Comparison of ENCODE assay signal across 20 cellular contexts in the genomic region with DNA sequence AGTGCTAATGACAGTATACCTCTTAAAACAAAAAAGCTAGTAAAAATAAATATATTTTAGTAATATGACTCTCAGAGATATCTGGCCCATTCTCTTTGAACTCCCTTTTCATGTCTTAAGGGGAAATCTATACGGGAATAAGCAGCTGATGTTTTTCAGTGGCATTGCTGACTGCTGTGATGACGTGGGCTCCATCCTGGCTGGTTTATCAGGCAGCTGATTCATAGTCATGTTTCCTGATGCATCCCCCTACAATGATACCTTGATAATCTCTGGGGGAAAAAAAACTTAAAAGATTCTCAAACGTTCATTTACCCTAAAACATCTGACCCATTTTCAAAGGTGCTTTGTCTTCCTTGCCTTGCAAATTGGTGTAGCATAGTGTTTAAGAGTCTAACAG. TPM values are rescaled to one million over a fixed set of nuclear protein-coding genes. Genes with fewer than 3 reads are reported as not detected.
DNase-seq lines count a peak whose midpoint lies in the region; ATAC-seq and TF ChIP-seq lines count a peak whose summit lies in the region.
"Had no signal": no experiment of that assay in that cellular context is flagged by ENCODE, and none has a peak within 500 bp of the region (broad histone marks: within the 10 kb centered on the region; RNA-seq: fewer than 3 reads in every experiment).

No MANE protein-coding gene starts in this region.

- H3K79me2 ChIP-seq in parathyroid adenoma = no peaks in the 10 kb centered on the region

- peaks cover 0 to 8% (median 0%) of the 10 kb centered on the region in 11 experiments; a peak in 1 of 22 replicates for H4K20me1 ChIP-seq in BLaER1 treated with 17β-estradiol and CSF1 and Interleukin-3, amounts not matched to agents 10 nM and 100 nM

- no peak overlapping the region for H3K4me3 Mint-ChIP-seq in activated T-helper 2 cell treated with anti-CD3 and anti-CD28 coated beads, Interferon-gamma antibody, Interleukin-2, Interleukin-4, amounts not matched to agents 10 μg/mL and 5 μg/mL and 100 μg/mL, durations not matched to agents 14 hours and 24 hours and 36 hours (ENCODE audit: low read depth)
- no peak overlapping the region for H3K4me3 Mint-ChIP-seq in T-helper 2 cell treated with Interferon-gamma antibody and Interleukin-4, amounts not matched to agents 5 μg/mL and 100 μg/mL, for 36 hours
- H3K4me3 Mint-ChIP-seq: H9 had no signal

- no peaks in the 10 kb centered on the region for H3K36me3 ChIP-seq in BLaER1 treated with 17β-estradiol and CSF1 and Interleukin-3, amounts not matched to agents 10 nM and 100 nM
- H3K36me3 ChIP-seq in KOPT-K1 (ENCODE audit: insufficient read depth, low read length) = no peaks in the 10 kb centered on the region
- H3K36me3 ChIP-seq in parathyroid adenoma (ENCODE audit: control insufficient read depth, insufficient read depth, low read length) = no peaks in the 10 kb centered on the region
- H3K36me3 ChIP-seq: ascending aorta, left lung, right atrium auricular region had no signal

- CTCF ChIA-PET in GM10248 (lab: Yijun Ruan, JAX) = interaction anchor here (5.4 kb wide), 1 partner anchor 28 kb away, joined by 35 read pairs; no protein-coding TSS in a partner anchor

- H3K4me3 ChIP-seq in BLaER1 treated with 17β-estradiol and CSF1 and Interleukin-3, amounts not matched to agents 10 nM and 100 nM = no peak overlapping the region
- H3K4me3 ChIP-seq in choroid plexus epithelial cell (ENCODE audit: low read depth, low read length) (no peak overlapping the region), parathyroid adenoma (ENCODE audit: low read depth, low read length) (no peak overlapping the region)
- H3K4me3 ChIP-seq: ascending aorta, left lung, mucosa of descending colon, right atrium auricular region had no signal

- DNase-seq in choroid plexus epithelial cell (ENCODE audit: low read depth) = peak; percentile 95
- no peak for DNase-seq in GM10248 (ENCODE audit: extremely low spot score)
- no peak for DNase-seq in activated T-helper 2 cell treated with anti-CD3 and anti-CD28 coated beads, Interferon-gamma antibody, Interleukin-2, Interleukin-4, amounts not matched to agents 10 μg/mL and 5 μg/mL and 100 μg/mL, durations not matched to agents 14 hours and 24 hours and 36 hours (ENCODE audit: low spot score)
- no peak for DNase-seq in T-helper 2 cell treated with Interferon-gamma antibody and Interleukin-4, amounts not matched to agents 5 μg/mL and 100 μg/mL, for 36 hours (ENCODE audit: low spot score)
- DNase-seq: activated CD4-positive, alpha-beta T cell treated with anti-CD3 and anti-CD28 coated beads for 48 hours; H9; left lung; mucosa of descending colon; NCI-H1105; NCI-H2081 treated with DMSO at 0.1 percent for 48 hours; NCI-H524; stimulated activated naive CD8-positive, alpha-beta T cell treated with anti-CD3 and anti-CD28 coated beads, Interleukin-15, Interleukin-2, amounts not matched to agents 100 U/mL and 50 U/mL, for 24 hours; T1000 had no signal

- TF ChIP-seq CTCF in choroid plexus epithelial cell (conservative IDR thresholded peaks at IDR 0.05; ENCODE audit: low read depth, low read length) (no peak), parathyroid adenoma (IDR thresholded peaks at IDR 0.05) (no peak), GM10248 (IDR thresholded peaks at IDR 0.05; ENCODE audit: control extremely low read depth, extremely low read depth, low read depth, missing control alignments) (no peak)

- no peaks in the 10 kb centered on the region for H3K9me3 ChIP-seq in BLaER1 treated with 17β-estradiol and CSF1 and Interleukin-3, amounts not matched to agents 10 nM and 100 nM (replicated peaks in 1 of 11)
- no peaks in the 10 kb centered on the region for H3K9me3 ChIP-seq in KOPT-K1 (ENCODE audit: insufficient read depth, low read length, poor library complexity, severe bottlenecking)
- no peaks in the 10 kb centered on the region for H3K9me3 ChIP-seq in parathyroid adenoma (ENCODE audit: control insufficient read depth, low read length)
- H3K9me3 ChIP-seq: ascending aorta, left lung, mucosa of descending colon, right atrium auricular region had no signal

- peaks cover 18% of the 10 kb centered on the region for H3K27me3 Mint-ChIP-seq in activated T-helper 2 cell treated with anti-CD3 and anti-CD28 coated beads, Interferon-gamma antibody, Interleukin-2, Interleukin-4, amounts not matched to agents 10 μg/mL and 5 μg/mL and 100 μg/mL, durations not matched to agents 14 hours and 24 hours and 36 hours (ENCODE audit: low read depth)
- peaks cover 12% of the 10 kb centered on the region for H3K27me3 Mint-ChIP-seq in T-helper 2 cell treated with Interferon-gamma antibody and Interleukin-4, amounts not matched to agents 5 μg/mL and 100 μg/mL, for 36 hours (ENCODE audit: low read depth)

- peak overlapping the region in 2 of 11 experiments; percentile 74; a peak in 2 of 22 replicates for H3K27ac ChIP-seq in BLaER1 treated with 17β-estradiol and CSF1 and Interleukin-3, amounts not matched to agents 10 nM and 100 nM
- H3K27ac ChIP-seq in KOPT-K1 (ENCODE audit: low read depth, low read length, poor library complexity, severe bottlenecking) (peak overlapping the region; percentile 84), parathyroid adenoma (peak overlapping the region; percentile 36)
- H3K27ac ChIP-seq: ascending aorta, KMS-11, left lung had no signal

- peaks cover 3% of the 10 kb centered on the region for H3K4me1 Mint-ChIP-seq in activated T-helper 2 cell treated with anti-CD3 and anti-CD28 coated beads, Interferon-gamma antibody, Interleukin-2, Interleukin-4, amounts not matched to agents 10 μg/mL and 5 μg/mL and 100 μg/mL, durations not matched to agents 14 hours and 24 hours and 36 hours (ENCODE audit: low read depth)
- peaks cover 3% of the 10 kb centered on the region for H3K4me1 Mint-ChIP-seq in T-helper 2 cell treated with Interferon-gamma antibody and Interleukin-4, amounts not matched to agents 5 μg/mL and 100 μg/mL, for 36 hours (ENCODE audit: low read depth)

- no peak overlapping the region for H2AFZ ChIP-seq in parathyroid adenoma

- H3K36me3 Mint-ChIP-seq in activated T-helper 2 cell treated with anti-CD3 and anti-CD28 coated beads, Interferon-gamma antibody, Interleukin-2, Interleukin-4, amounts not matched to agents 10 μg/mL and 5 μg/mL and 100 μg/mL, durations not matched to agents 14 hours and 24 hours and 36 hours (ENCODE audit: low read depth) = no peaks in the 10 kb centered on the region
- no peaks in the 10 kb centered on the region for H3K36me3 Mint-ChIP-seq in T-helper 2 cell treated with Interferon-gamma antibody and Interleukin-4, amounts not matched to agents 5 μg/mL and 100 μg/mL, for 36 hours (ENCODE audit: low read depth)

- POLR2A ChIA-PET in GM10248 (lab: Yijun Ruan, JAX) = no interaction called here

- H3K27me3 ChIP-seq in BLaER1 treated with 17β-estradiol and CSF1 and Interleukin-3, amounts not matched to agents 10 nM and 100 nM = peaks cover 0 to 95% (median 0%) of the 10 kb centered on the region in 11 experiments; a peak in 6 of 22 replicates
- H3K27me3 ChIP-seq in parathyroid adenoma (ENCODE audit: control insufficient read depth, insufficient read depth, low read length) = no peaks in the 10 kb centered on the region
- H3K27me3 ChIP-seq: ascending aorta, left lung, right atrium auricular region had no signal

- no peaks in the 10 kb centered on the region for H3K9me3 Mint-ChIP-seq in activated T-helper 2 cell treated with anti-CD3 and anti-CD28 coated beads, Interferon-gamma antibody, Interleukin-2, Interleukin-4, amounts not matched to agents 10 μg/mL and 5 μg/mL and 100 μg/mL, durations not matched to agents 14 hours and 24 hours and 36 hours
- no peaks in the 10 kb centered on the region for H3K9me3 Mint-ChIP-seq in T-helper 2 cell treated with Interferon-gamma antibody and Interleukin-4, amounts not matched to agents 5 μg/mL and 100 μg/mL, for 36 hours

- intact Hi-C loops in activated T-helper 2 cell treated with anti-CD3 and anti-CD28 coated beads, Interferon-gamma antibody, Interleukin-2, Interleukin-4, amounts not matched to agents 10 μg/mL and 5 μg/mL and 100 μg/mL, durations not matched to agents 14 hours and 24 hours and 36 hours (cut with micrococcal nuclease) = no loop called here

- H3K4me2 ChIP-seq in BLaER1 treated with 17β-estradiol and CSF1 and Interleukin-3, amounts not matched to agents 10 nM and 100 nM = peak overlapping the region in 8 of 11 experiments; percentile 78 to 94 (median 88); a peak in 12 of 22 replicates
- H3K4me2 ChIP-seq in parathyroid adenoma (ENCODE audit: low read length) = no peak overlapping the region
- H3K4me2 ChIP-seq: KMS-11 had no signal

- no peak for ATAC-seq in HG03432 (IDR thresholded peaks at IDR 0.05; ENCODE audit: unreplicated experiment)
- ATAC-seq: left lung; mucosa of descending colon; stimulated activated naive CD8-positive, alpha-beta T cell treated with anti-CD3 and anti-CD28 coated beads, Interleukin-15, Interleukin-2, amounts not matched to agents 100 U/mL and 50 U/mL, for 24 hours had no signal

- peaks cover 52 to 100% (median 90%) of the 10 kb centered on the region in 10 experiments for H3K4me1 ChIP-seq in BLaER1 treated with 17β-estradiol and CSF1 and Interleukin-3, amounts not matched to agents 10 nM and 100 nM
- H3K4me1 ChIP-seq in parathyroid adenoma = peaks cover 17% of the 10 kb centered on the region

- no peak overlapping the region for H3K9ac ChIP-seq in BLaER1 treated with 17β-estradiol and CSF1 and Interleukin-3, amounts not matched to agents 10 nM and 100 nM
- no peak overlapping the region for H3K9ac ChIP-seq in parathyroid adenoma
- H3K9ac ChIP-seq: KMS-11 had no signal

- no peak overlapping the region for H3K27ac Mint-ChIP-seq in activated T-helper 2 cell treated with anti-CD3 and anti-CD28 coated beads, Interferon-gamma antibody, Interleukin-2, Interleukin-4, amounts not matched to agents 10 μg/mL and 5 μg/mL and 100 μg/mL, durations not matched to agents 14 hours and 24 hours and 36 hours
- H3K27ac Mint-ChIP-seq in T-helper 2 cell treated with Interferon-gamma antibody and Interleukin-4, amounts not matched to agents 5 μg/mL and 100 μg/mL, for 36 hours = no peak overlapping the region
- H3K27ac Mint-ChIP-seq: H9 had no signal

RNA-seq across cellular contexts. Expression of gene ABCA4, which starts 53.8 kb away (rescaled TPM):
- total RNA-seq in activated T-helper 2 cell treated with anti-CD3 and anti-CD28 coated beads, Interferon-gamma antibody, Interleukin-2, Interleukin-4, amounts not matched to agents 10 μg/mL and 5 μg/mL and 100 μg/mL, durations not matched to agents 14 hours and 24 hours and 36 hours = not detected in 2 replicates
- total RNA-seq: ascending aorta, H9 had no signal
